In genomic region chr7:22350466-22351328, GRCh38 we compare ENCODE assay signal across 8 cellular contexts. TPM values are rescaled to one million over a fixed set of nuclear protein-coding genes. Genes with fewer than 3 reads are reported as not detected.
DNase-seq lines count a peak whose midpoint lies in the region; ATAC-seq and TF ChIP-seq lines count a peak whose summit lies in the region.

No MANE protein-coding gene starts in this region.

- H3K79me2 ChIP-seq in DOHH2 (ENCODE audit: control insufficient read depth, low read length) (peaks cover 100% of the 10 kb centered on the region), KMS-11 (ENCODE audit: insufficient read depth, low read depth) (peaks cover 60% of the 10 kb centered on the region; the same call in 1 of the 2 replicates)

- peaks cover 24% of the 10 kb centered on the region; the same call in 1 of the 2 replicates for H3F3A ChIP-seq in DOHH2 (ENCODE audit: control insufficient read depth, insufficient read depth)

- H3K4me1 ChIP-seq in DOHH2 (ENCODE audit: control insufficient read depth, low read length), result peaks cover 93% of the 10 kb centered on the region
- H3K4me1 ChIP-seq in KMS-11 (ENCODE audit: low read depth, poor library complexity, severe bottlenecking), result peaks cover 40% of the 10 kb centered on the region

- peak; percentile 48 for ATAC-seq in GM21619 (IDR thresholded peaks at IDR 0.05; ENCODE audit: unreplicated experiment)

- TF ChIP-seq CTCF in DOHH2 (IDR thresholded peaks at IDR 0.05; ENCODE audit: low read depth, low read length, poor library complexity, severe bottlenecking), result no peak
- no peak for TF ChIP-seq CTCF in KMS-11 (conservative IDR thresholded peaks at IDR 0.05; ENCODE audit: low read depth, low read length)
- TF ChIP-seq CTCF in fibroblast of villous mesenchyme (IDR thresholded peaks at IDR 0.05; ENCODE audit: insufficient read depth, low read depth, low read length), result no peak

- H4K20me1 ChIP-seq in DOHH2 (ENCODE audit: control insufficient read depth, insufficient read depth, low read depth, low read length), result peaks cover 88% of the 10 kb centered on the region
- H4K20me1 ChIP-seq in KMS-11 (ENCODE audit: insufficient read depth), result no peaks in the 10 kb centered on the region

- H3K4me2 ChIP-seq in DOHH2 (ENCODE audit: low read length), result peak overlapping the region; percentile 86
- peak overlapping the region; percentile 62; the same call in 1 of the 2 replicates for H3K4me2 ChIP-seq in KMS-11

- H3K36me3 ChIP-seq in DOHH2 (ENCODE audit: control insufficient read depth, low read length) (peaks cover 100% of the 10 kb centered on the region), KMS-11 (ENCODE audit: insufficient read depth) (no peaks in the 10 kb centered on the region)

- H3K27ac ChIP-seq in DOHH2 (ENCODE audit: low read depth, low read length) (peak overlapping the region; percentile 44), KMS-11 (no peak overlapping the region)

- no peak overlapping the region for H3K9ac ChIP-seq in KMS-11

- H3K4me3 ChIP-seq in DOHH2 (ENCODE audit: low read length), result peak overlapping the region; percentile 92
- H3K4me3 ChIP-seq in KMS-11 (IDR thresholded peaks at IDR 0.05; ENCODE audit: insufficient read depth, low read depth, low read length), result no peak overlapping the region
- no peak overlapping the region for H3K4me3 ChIP-seq in fibroblast of villous mesenchyme (ENCODE audit: low read depth, low read length)

- no peaks in the 10 kb centered on the region for H3K27me3 ChIP-seq in DOHH2 (ENCODE audit: control insufficient read depth, low read length)
- no peaks in the 10 kb centered on the region for H3K27me3 ChIP-seq in KMS-11 (ENCODE audit: insufficient read depth, low read depth)

- H2AFZ ChIP-seq in KMS-11 (ENCODE audit: low read depth), result no peak overlapping the region

- H3K9me3 ChIP-seq in DOHH2 (ENCODE audit: control insufficient read depth, insufficient read depth, low read length), result peaks cover 10% of the 10 kb centered on the region

- peak; percentile 44 for DNase-seq in fibroblast of villous mesenchyme (ENCODE audit: low read depth)
- no peak for DNase-seq in amygdala (lab: John Stamatoyannopoulos, UW)
- no peak for DNase-seq in activated T-cell treated with anti-CD3 and anti-CD28 coated beads, Interleukin-2, amount 50 U/mL, for 48 hours
- DNase-seq in activated effector memory CD4-positive, alpha-beta T cell treated with Interleukin-2 at 50 U/mL for 16 hours, result no peak
- no peak for DNase-seq in activated CD4-positive, alpha-beta T cell treated with anti-CD3 and anti-CD28 coated beads for 48 hours

- no peaks in the 10 kb centered on the region for H3K9me2 ChIP-seq in DOHH2 (replicated peaks; ENCODE audit: control insufficient read depth, low read length)

RNA-seq across cellular contexts. Expression of gene RAPGEF5, which starts 6.3 kb away (rescaled TPM):
- 0.64 and 0.86 TPM in 2 replicates for total RNA-seq in fibroblast of villous mesenchyme
